27 cellular contexts compared by ENCODE assay signal in genomic region chr14:23664207-23664885, GRCh38.
"Had no signal": no experiment of that assay in that cellular context is flagged by ENCODE, and none has a peak within 500 bp of the region (broad histone marks: within the 10 kb centered on the region; RNA-seq: fewer than 3 reads in every experiment).

No MANE protein-coding gene starts in this region.

- H3K36me3 Mint-ChIP-seq: activated naive CD4-positive, alpha-beta T cell treated with anti-CD3 and anti-CD28 coated beads, Interleukin-2, amount 50 U/mL, for 72 hours had no signal

- H3K27ac Mint-ChIP-seq: activated CD4-positive, alpha-beta T cell treated with anti-CD3 and anti-CD28 coated beads, Interleukin-2, amount 10 ng/mL, durations not matched to agents 24 days and 14 days; activated CD8-positive, alpha-beta T cell treated with anti-CD3 and anti-CD28 coated beads for 36 hours; activated naive CD4-positive, alpha-beta T cell treated with anti-CD3 and anti-CD28 coated beads for 36 hours; activated naive CD4-positive, alpha-beta T cell treated with anti-CD3 and anti-CD28 coated beads, Interleukin-2, amount 50 U/mL, for 72 hours; activated T-helper 1 cell treated with anti-CD3 and anti-CD28 coated beads, Interleukin-12 subunit alpha, Interleukin-12 subunit beta, Interleukin-2, Interleukin-4 antibody, amounts not matched to agents 30 ng/mL and 10 ng/mL and 1 ng/mL, durations not matched to agents 14 hours and 24 hours and 36 hours had no signal

- H3K27me3 ChIP-seq: adrenal gland, body of pancreas, breast epithelium, SJCRH30 had no signal

- H3K9me3 ChIP-seq: adrenal gland, body of pancreas, breast epithelium, SJCRH30 had no signal

- H3K4me3 Mint-ChIP-seq: activated CD4-positive, alpha-beta T cell treated with anti-CD3 and anti-CD28 coated beads, Interleukin-2, amount 10 ng/mL, durations not matched to agents 24 days and 14 days; activated CD8-positive, alpha-beta T cell treated with anti-CD3 and anti-CD28 coated beads for 36 hours; activated naive CD4-positive, alpha-beta T cell treated with anti-CD3 and anti-CD28 coated beads for 36 hours; activated T-cell treated with anti-CD3 and anti-CD28 coated beads, Interleukin-2, amount 50 U/mL, for 4 hours; activated T-helper 1 cell treated with anti-CD3 and anti-CD28 coated beads, Interleukin-12 subunit alpha, Interleukin-12 subunit beta, Interleukin-2, Interleukin-4 antibody, amounts not matched to agents 30 ng/mL and 10 ng/mL and 1 ng/mL, durations not matched to agents 14 hours and 24 hours and 36 hours had no signal

- H3K9me3 Mint-ChIP-seq: activated CD4-positive, alpha-beta T cell treated with anti-CD3 and anti-CD28 coated beads, Interleukin-2, amount 10 ng/mL, durations not matched to agents 24 days and 14 days; activated CD8-positive, alpha-beta T cell treated with anti-CD3 and anti-CD28 coated beads for 36 hours; activated naive CD4-positive, alpha-beta T cell treated with anti-CD3 and anti-CD28 coated beads for 36 hours; activated naive CD4-positive, alpha-beta T cell treated with anti-CD3 and anti-CD28 coated beads, Interleukin-2, amount 50 U/mL, for 72 hours; activated T-cell treated with anti-CD3 and anti-CD28 coated beads, Interleukin-2, amount 50 U/mL, for 4 hours; activated T-helper 1 cell treated with anti-CD3 and anti-CD28 coated beads, Interleukin-12 subunit alpha, Interleukin-12 subunit beta, Interleukin-2, Interleukin-4 antibody, amounts not matched to agents 30 ng/mL and 10 ng/mL and 1 ng/mL, durations not matched to agents 14 hours and 24 hours and 36 hours had no signal

- H3K27ac ChIP-seq: adrenal gland, body of pancreas, breast epithelium, SJCRH30, SK-N-MC had no signal

- H3K4me1 ChIP-seq: adrenal gland, breast epithelium, SJCRH30 had no signal

- FAIRE-seq: astrocyte, TTC549 had no signal

- H3K4me3 ChIP-seq: adrenal gland, body of pancreas, breast epithelium, SJCRH30, SK-N-MC had no signal

- DNase-seq: activated CD4-positive, alpha-beta T cell treated with anti-CD3 and anti-CD28 coated beads, Interleukin-2, amount 10 ng/mL, durations not matched to agents 24 days and 14 days; activated CD4-positive, alpha-beta T cell treated with anti-CD3 and anti-CD28 coated beads, Interleukin-2, amount 50 U/mL, for 4 hours; activated CD8-positive, alpha-beta T cell treated with anti-CD3 and anti-CD28 coated beads for 36 hours; activated gamma-delta T cell treated with Interleukin-2 at 50 U/mL for 16 hours; activated naive CD4-positive, alpha-beta T cell treated with anti-CD3 and anti-CD28 coated beads for 36 hours; activated T-cell treated with anti-CD3 and anti-CD28 coated beads for 4 hours; activated T-cell treated with anti-CD3 and anti-CD28 coated beads, Interleukin-2, amount 50 U/mL, for 4 hours; adrenal gland; body of pancreas; caudate nucleus; NCI-H1048; NCI-H1105 treated with DMSO at 0.1 percent for 48 hours; NCI-H1436; NCI-H1694; NCI-H1930; NCI-H2081 treated with DMSO at 0.1 percent for 48 hours; NCI-H226; NCI-H524 treated with DMSO at 0.1 percent for 48 hours; SHP77; SJCRH30; T1000 had no signal

- H3K4me1 Mint-ChIP-seq: activated CD4-positive, alpha-beta T cell treated with anti-CD3 and anti-CD28 coated beads, Interleukin-2, amount 10 ng/mL, durations not matched to agents 24 days and 14 days had no signal

- H3K36me3 ChIP-seq: adrenal gland, breast epithelium, SJCRH30 had no signal

- H3K27me3 Mint-ChIP-seq: activated CD8-positive, alpha-beta T cell treated with anti-CD3 and anti-CD28 coated beads for 36 hours had no signal
